1 cellular context compared by ENCODE assay signal in genomic region chr1:23177438-23178380, GRCh38.
TF ChIP-seq lines count a peak whose summit lies in the region.

No MANE protein-coding gene starts in this region.

TF ChIP-seq in WTC11, 78 proteins besides CTCF, POLR2A, EP300 and RAD21 (continued from another document and continues in another):
- no peak for TF ChIP-seq ATF6 (CRISPR knock-in tag; IDR thresholded peaks at IDR 0.05)
- no peak for TF ChIP-seq ZNF425 (CRISPR knock-in tag; conservative IDR thresholded peaks at IDR 0.05)
- TF ChIP-seq NR3C1 (CRISPR knock-in tag; conservative IDR thresholded peaks at IDR 0.05; ENCODE audit: low read depth), result no peak
- TF ChIP-seq E2F4 (CRISPR knock-in tag; IDR thresholded peaks at IDR 0.05; ENCODE audit: borderline replicate concordance, low read depth), result peak; percentile 80
- no peak for TF ChIP-seq ZMAT4 (CRISPR knock-in tag; IDR thresholded peaks at IDR 0.05)
- no peak for TF ChIP-seq GABPB1 (CRISPR knock-in tag; IDR thresholded peaks at IDR 0.05)
- peak; percentile 77; the same call in 1 of the 2 replicates for TF ChIP-seq ESRRA (CRISPR knock-in tag; IDR thresholded peaks at IDR 0.05; ENCODE audit: borderline replicate concordance)
- no peak for TF ChIP-seq ZNF317 (CRISPR knock-in tag; IDR thresholded peaks at IDR 0.05; ENCODE audit: borderline replicate concordance, low read depth)
- no peak for TF ChIP-seq NFATC4 (CRISPR knock-in tag; IDR thresholded peaks at IDR 0.05)
- no peak for TF ChIP-seq OVOL2 (CRISPR knock-in tag; IDR thresholded peaks at IDR 0.05; ENCODE audit: borderline replicate concordance)
- TF ChIP-seq E2F1 (CRISPR knock-in tag; IDR thresholded peaks at IDR 0.05), result no peak
- TF ChIP-seq SMAD4 (CRISPR knock-in tag; IDR thresholded peaks at IDR 0.05), result no peak
- no peak for TF ChIP-seq TCF7 (CRISPR knock-in tag; IDR thresholded peaks at IDR 0.05; ENCODE audit: low read depth)
- TF ChIP-seq CREM (CRISPR knock-in tag; IDR thresholded peaks at IDR 0.05), result no peak
- no peak for TF ChIP-seq ZNF423 (CRISPR knock-in tag; IDR thresholded peaks at IDR 0.05)
- no peak for TF ChIP-seq ERG (CRISPR knock-in tag; IDR thresholded peaks at IDR 0.05)
- TF ChIP-seq IRF2 (CRISPR knock-in tag; IDR thresholded peaks at IDR 0.05; ENCODE audit: borderline replicate concordance, low read depth), result no peak
- TF ChIP-seq FOXJ3 (CRISPR knock-in tag; IDR thresholded peaks at IDR 0.05; ENCODE audit: borderline replicate concordance), result no peak
- TF ChIP-seq PREB (CRISPR knock-in tag; IDR thresholded peaks at IDR 0.05; ENCODE audit: borderline replicate concordance), result no peak
- no peak for TF ChIP-seq ZNF281 (CRISPR knock-in tag; IDR thresholded peaks at IDR 0.05)
- TF ChIP-seq ZNF219 (CRISPR knock-in tag; IDR thresholded peaks at IDR 0.05; ENCODE audit: borderline replicate concordance), result no peak
- TF ChIP-seq PRRX2 (CRISPR knock-in tag; IDR thresholded peaks at IDR 0.05), result no peak
- peak; percentile 67; the same call in 1 of the 2 replicates for TF ChIP-seq ZBTB43 (CRISPR knock-in tag; IDR thresholded peaks at IDR 0.05)
- TF ChIP-seq ZSCAN18 (CRISPR knock-in tag; IDR thresholded peaks at IDR 0.05), result no peak
- no peak for TF ChIP-seq JUN (CRISPR knock-in tag; IDR thresholded peaks at IDR 0.05)
- no peak for TF ChIP-seq SMAD3 (CRISPR knock-in tag; IDR thresholded peaks at IDR 0.05; ENCODE audit: borderline replicate concordance)
- TF ChIP-seq HMGXB4 (CRISPR knock-in tag; IDR thresholded peaks at IDR 0.05), result peak; percentile 87; the same call in 1 of the 2 replicates
- no peak for TF ChIP-seq MXD4 (CRISPR knock-in tag; IDR thresholded peaks at IDR 0.05; ENCODE audit: borderline replicate concordance)
- TF ChIP-seq E2F5 (CRISPR knock-in tag; IDR thresholded peaks at IDR 0.05), result peak; percentile 92
- peak; percentile 54 for TF ChIP-seq FOXK1 (CRISPR knock-in tag; IDR thresholded peaks at IDR 0.05)
- TF ChIP-seq RELA (CRISPR knock-in tag; IDR thresholded peaks at IDR 0.05; ENCODE audit: borderline replicate concordance), result 0 out of 2 replicates have a peak, but pooled peaks have one; percentile 24
- TF ChIP-seq ZNF263 (CRISPR knock-in tag; IDR thresholded peaks at IDR 0.05; ENCODE audit: low read depth), result no peak
- TF ChIP-seq RORB (CRISPR knock-in tag; IDR thresholded peaks at IDR 0.05), result no peak
